ENCODE assay signal across 8 cellular contexts in genomic region chr11:119584193-119585037, GRCh38.
DNase-seq lines count a peak whose midpoint lies in the region; ATAC-seq and TF ChIP-seq lines count a peak whose summit lies in the region.

No MANE protein-coding gene starts in this region.

- no peaks in the 10 kb centered on the region for H3K27me3 ChIP-seq in iPS DF 6.9 (ENCODE audit: control insufficient read depth, insufficient read depth, low read length)

- no peak for ATAC-seq in activated T-cell treated with anti-CD3 and anti-CD28 coated beads, Interleukin-2, amount 50 U/mL, for 72 hours (replicated peaks in 1 of 2)

- H3K9me3 Mint-ChIP-seq in activated T-cell treated with anti-CD3 and anti-CD28 coated beads, Interleukin-2, amount 50 U/mL, for 72 hours, result no peaks in the 10 kb centered on the region

- peaks cover 7% of the 10 kb centered on the region for H3K4me1 Mint-ChIP-seq in activated T-cell treated with anti-CD3 and anti-CD28 coated beads, Interleukin-2, amount 50 U/mL, for 72 hours (ENCODE audit: low read depth)

- no peaks in the 10 kb centered on the region for H3K36me3 ChIP-seq in iPS DF 6.9 (ENCODE audit: control insufficient read depth, insufficient read depth, low read length)

- H3K4me3 ChIP-seq in astrocyte of the spinal cord (ENCODE audit: low read depth, low read length) (peak overlapping the region; percentile 46), iPS DF 6.9 (ENCODE audit: low read length) (peak overlapping the region; percentile 42; the same call in 1 of the 2 replicates)

- H3K9me3 ChIP-seq in iPS DF 6.9 (ENCODE audit: control insufficient read depth, insufficient read depth, low read length), result no peaks in the 10 kb centered on the region

- H3K27me3 Mint-ChIP-seq in activated T-cell treated with anti-CD3 and anti-CD28 coated beads, Interleukin-2, amount 50 U/mL, for 72 hours (ENCODE audit: low read depth), result peaks cover 62% of the 10 kb centered on the region

- WGBS in iPS DF 6.9 (ENCODE audit: insufficient coverage, insufficient read length), result no CpG with 5 or more reads among the region's 56 CpGs

- peak overlapping the region; percentile 49 to 68 for H3K4me3 Mint-ChIP-seq in activated T-cell treated with anti-CD3 and anti-CD28 coated beads, Interleukin-2, amount 50 U/mL, for 72 hours

- TF ChIP-seq CTCF in astrocyte of the spinal cord (IDR thresholded peaks at IDR 0.05; ENCODE audit: low read depth, low read length), result peak; percentile 2

- H3K27ac ChIP-seq in iPS DF 6.9 (ENCODE audit: low read length), result no peak overlapping the region

- H3K27ac Mint-ChIP-seq in activated T-cell treated with anti-CD3 and anti-CD28 coated beads, Interleukin-2, amount 50 U/mL, for 72 hours, result no peak overlapping the region

- 0 out of 2 replicates have a peak, but pooled peaks cover 2% of the 10 kb centered on the region for H3K4me1 ChIP-seq in iPS DF 6.9 (ENCODE audit: control insufficient read depth, insufficient read depth, low read length)

- peak; percentile 7 to 10 for DNase-seq in activated T-cell treated with anti-CD3 and anti-CD28 coated beads, Interleukin-2, amount 50 U/mL, for 72 hours
- DNase-seq in activated T-cell treated with anti-CD3 and anti-CD28 coated beads, Interleukin-2, amount 50 U/mL, for 1 hour, result no peak
- DNase-seq in NCI-H69 (lab: John Stamatoyannopoulos, UW) (peak; percentile 95), astrocyte of the spinal cord (ENCODE audit: low read depth, low spot score) (peak; percentile 82), iPS DF 6.9 (ENCODE audit: low read depth, low spot score) (no peak), retina (peak; percentile 94), COLO829 (ENCODE audit: low spot score) (no peak)
- no peak for DNase-seq in NK-92 treated with Interleukin-12 subunit alpha and Interleukin-12 subunit beta, amount 100 ng/mL, for 24 hours (lab: John Stamatoyannopoulos, UW)

- H3K36me3 Mint-ChIP-seq in activated T-cell treated with anti-CD3 and anti-CD28 coated beads, Interleukin-2, amount 50 U/mL, for 72 hours (ENCODE audit: insufficient read depth in 2 of 2), result no peaks in the 10 kb centered on the region

- in situ Hi-C loops in astrocyte of the spinal cord (cut with HindIII; ENCODE audit: low sequenced_read_pairs), result no loop called here

Comparison
In these comparisons a context has a peak if more than half of its experiments do, and no peak if none do; other contexts are left out.
1. DNase-seq: peak in activated T-cell treated with anti-CD3 and anti-CD28 coated beads, Interleukin-2, amount 50 U/mL, for 72 hours (2 of 2), NCI-H69 (single experiment), astrocyte of the spinal cord (single experiment) and retina (single experiment); none in activated T-cell treated with anti-CD3 and anti-CD28 coated beads, Interleukin-2, amount 50 U/mL, for 1 hour (single experiment), iPS DF 6.9 (single experiment), COLO829 (single experiment) and NK-92 treated with Interleukin-12 subunit alpha and Interleukin-12 subunit beta, amount 100 ng/mL, for 24 hours (single experiment).